33 cellular contexts compared by ENCODE assay signal in the genomic region with DNA sequence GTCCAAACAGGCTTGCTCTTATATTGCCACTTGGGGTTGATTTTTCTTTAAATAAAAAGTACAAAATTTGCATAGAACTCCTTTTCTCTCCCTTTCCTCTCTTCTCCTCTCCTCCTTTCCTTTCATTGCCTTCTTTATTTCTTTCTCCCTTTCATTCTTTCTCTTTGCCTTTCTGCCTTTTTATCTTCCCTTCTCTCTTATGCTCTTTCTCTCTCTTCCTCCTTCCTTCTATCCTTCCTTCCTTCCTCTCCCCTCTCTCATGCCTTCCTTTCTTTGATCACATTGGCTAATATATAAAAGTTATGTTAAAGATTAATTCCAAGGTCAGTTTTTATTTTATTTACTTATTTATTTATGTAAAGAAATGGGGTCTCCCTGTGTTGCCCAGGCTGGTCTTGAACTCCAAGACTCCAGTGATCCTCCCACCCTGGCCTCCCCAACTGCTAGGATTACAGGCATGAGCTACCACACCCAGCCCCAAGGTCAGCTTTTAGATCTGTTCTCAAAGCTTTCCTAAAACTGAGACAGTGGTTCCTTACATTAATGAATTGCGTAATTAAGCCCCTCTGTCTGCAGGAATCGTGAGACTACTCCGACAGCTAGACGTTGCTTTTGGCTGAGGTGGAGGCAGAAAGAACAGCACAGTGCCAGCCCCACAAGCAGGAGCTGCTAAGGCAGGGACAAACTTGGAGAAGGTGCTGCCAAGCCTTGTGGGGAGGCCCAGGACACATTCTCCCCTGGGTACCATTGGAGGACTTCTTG.
"Had no signal": no experiment of that assay in that cellular context is flagged by ENCODE, and none has a peak within 500 bp of the region (broad histone marks: within the 10 kb centered on the region; RNA-seq: fewer than 3 reads in every experiment).

No MANE protein-coding gene starts in this region.

- FAIRE-seq: islet of Langerhans, kidney had no signal

- ATAC-seq: heart right ventricle; left lung; lower lobe of right lung; naive thymus-derived CD4-positive, alpha-beta T cell; natural killer cell treated with Interleukin-12 subunit alpha and Interleukin-12 subunit beta and Interleukin-15 and Interleukin-18, amount 100 ng/mL, for 72 hours; psoas muscle; right lobe of liver; stimulated activated memory B cell treated with anti-CD40 and anti-IgM and Interleukin-4, amounts not matched to agents 10 μg/mL and 1 μg/mL and 100 μg/mL, for 72 hours; stimulated activated naive CD8-positive, alpha-beta T cell treated with anti-CD3 and anti-CD28 coated beads, Interleukin-15, amount 100 ng/mL, for 72 hours had no signal

- H3K9me3 ChIP-seq: heart right ventricle, left lung, lower lobe of right lung, mucosa of descending colon, neutrophil, psoas muscle, right atrium auricular region, right lobe of liver, testis, thyroid gland, transverse colon, upper lobe of left lung, vagina had no signal

- H3K4me1 Mint-ChIP-seq: naive thymus-derived CD4-positive, alpha-beta T cell; stimulated activated memory B cell treated with anti-CD40 and anti-IgM and Interleukin-4, amounts not matched to agents 10 μg/mL and 1 μg/mL and 100 μg/mL, for 72 hours; stimulated activated naive CD8-positive, alpha-beta T cell treated with anti-CD3 and anti-CD28 coated beads, Interleukin-15, amount 100 ng/mL, for 72 hours had no signal

- H3K27ac ChIP-seq: heart right ventricle, hepatocyte, left lung, lower lobe of right lung, neural progenitor cell, neutrophil, parathyroid adenoma, psoas muscle, right atrium auricular region, right lobe of liver, testis, thyroid gland, transverse colon, upper lobe of left lung, vagina had no signal

- H3K27me3 ChIP-seq: heart right ventricle, hepatocyte, left lung, right atrium auricular region, right lobe of liver, testis, thyroid gland, transverse colon, upper lobe of left lung, vagina had no signal

- H3K4me3 ChIP-seq: heart right ventricle, hepatocyte, left lung, lower lobe of right lung, mucosa of descending colon, neural progenitor cell, psoas muscle, right atrium auricular region, right lobe of liver, smooth muscle cell, testis, thyroid gland, transverse colon, upper lobe of left lung, vagina had no signal

- H3K4me3 Mint-ChIP-seq: naive thymus-derived CD4-positive, alpha-beta T cell; natural killer cell treated with Interleukin-12 subunit alpha and Interleukin-12 subunit beta and Interleukin-15 and Interleukin-18, amount 100 ng/mL, for 72 hours; neural progenitor cell; stimulated activated memory B cell treated with anti-CD40 and anti-IgM and Interleukin-4, amounts not matched to agents 10 μg/mL and 1 μg/mL and 100 μg/mL, for 72 hours; stimulated activated naive CD8-positive, alpha-beta T cell treated with anti-CD3 and anti-CD28 coated beads, Interleukin-15, amount 100 ng/mL, for 72 hours had no signal

- H3K9ac ChIP-seq: neural progenitor cell, parathyroid adenoma had no signal

- H3K27ac Mint-ChIP-seq: naive thymus-derived CD4-positive, alpha-beta T cell; natural killer cell treated with Interleukin-12 subunit alpha and Interleukin-12 subunit beta and Interleukin-15 and Interleukin-18, amount 100 ng/mL, for 72 hours; neural progenitor cell; stimulated activated memory B cell treated with anti-CD40 and anti-IgM and Interleukin-4, amounts not matched to agents 10 μg/mL and 1 μg/mL and 100 μg/mL, for 72 hours; stimulated activated naive CD8-positive, alpha-beta T cell treated with anti-CD3 and anti-CD28 coated beads, Interleukin-15, amount 100 ng/mL, for 72 hours had no signal

- DNase-seq: heart right ventricle; kidney; left colon; left lung; lower lobe of right lung; mammary epithelial cell; midbrain; mucosa of descending colon; naive thymus-derived CD4-positive, alpha-beta T cell; occipital lobe; psoas muscle; right lobe of liver; stimulated activated CD4-positive, alpha-beta T cell treated with anti-CD3 and anti-CD28 coated beads, Interleukin-1b, Interleukin-23, amount 100 ng/mL, for 48 hours; stimulated activated CD4-positive, alpha-beta T cell treated with anti-CD3 and anti-CD28 coated beads, Interleukin-2, amount 100 ng/mL, for 48 hours; stimulated activated CD4-positive, alpha-beta T cell treated with anti-CD3 and anti-CD28 coated beads, Interleukin-4, amount 100 ng/mL, for 4 hours; stimulated activated CD8-positive, alpha-beta memory T cell treated with anti-CD3 and anti-CD28 coated beads, Interleukin-4, amount 100 ng/mL, for 48 hours; stimulated activated naive CD4-positive, alpha-beta T cell treated with Interleukin-2 at 50 U/mL for 16 hours; stimulated activated naive CD8-positive, alpha-beta T cell treated with anti-CD3 and anti-CD28 coated beads, Interleukin-15, amount 100 ng/mL, for 72 hours; substantia nigra; testis; thyroid gland; transverse colon; upper lobe of left lung had no signal

- H2AFZ ChIP-seq: hepatocyte, parathyroid adenoma had no signal

- H3K79me2 ChIP-seq: hepatocyte, parathyroid adenoma had no signal

- H3K36me3 ChIP-seq: heart right ventricle, left lung, lower lobe of right lung, neural progenitor cell, neutrophil, right atrium auricular region, right lobe of liver, thyroid gland, transverse colon, upper lobe of left lung, vagina had no signal

- H3K36me3 Mint-ChIP-seq: natural killer cell treated with Interleukin-12 subunit alpha and Interleukin-12 subunit beta and Interleukin-15 and Interleukin-18, amount 100 ng/mL, for 72 hours; neural progenitor cell; stimulated activated memory B cell treated with anti-CD40 and anti-IgM and Interleukin-4, amounts not matched to agents 10 μg/mL and 1 μg/mL and 100 μg/mL, for 72 hours had no signal

- H3K4me1 ChIP-seq: left lung, lower lobe of right lung, neural progenitor cell, parathyroid adenoma, psoas muscle, right atrium auricular region, right lobe of liver, testis, thyroid gland, upper lobe of left lung had no signal

- H3K4me2 ChIP-seq: hepatocyte, neural progenitor cell, smooth muscle cell had no signal

- H3K9me3 Mint-ChIP-seq: natural killer cell treated with Interleukin-12 subunit alpha and Interleukin-12 subunit beta and Interleukin-15 and Interleukin-18, amount 100 ng/mL, for 72 hours; neural progenitor cell; stimulated activated memory B cell treated with anti-CD40 and anti-IgM and Interleukin-4, amounts not matched to agents 10 μg/mL and 1 μg/mL and 100 μg/mL, for 72 hours; stimulated activated naive CD8-positive, alpha-beta T cell treated with anti-CD3 and anti-CD28 coated beads, Interleukin-15, amount 100 ng/mL, for 72 hours had no signal
